ENCODE assay signal across 8 cellular contexts in genomic region chr2:200702646-200703118, GRCh38.
DNase-seq lines count a peak whose midpoint lies in the region; ATAC-seq and TF ChIP-seq lines count a peak whose summit lies in the region.

No MANE protein-coding gene starts in this region.

- H3K4me1 ChIP-seq in PC-9 (replicated peaks; ENCODE audit: insufficient read depth): peaks cover 5% of the 10 kb centered on the region; the same call in 1 of the 2 replicates
- H3K4me1 ChIP-seq in Peyer's patch: peaks cover 0 to 13% (median 0%) of the 10 kb centered on the region in 4 donors

- no peak for TF ChIP-seq CTCF in PC-9 (conservative IDR thresholded peaks at IDR 0.05)
- no peak for TF ChIP-seq CTCF in activated CD8-positive, alpha-beta T cell treated with anti-CD3 and anti-CD28 coated beads for 36 hours (IDR thresholded peaks at IDR 0.05)
- no peak for TF ChIP-seq CTCF in Peyer's patch (IDR thresholded peaks at IDR 0.05)

- H3K4me1 Mint-ChIP-seq in activated CD8-positive, alpha-beta T cell treated with anti-CD3 and anti-CD28 coated beads for 36 hours (ENCODE audit: low read depth): peaks cover 39% of the 10 kb centered on the region
- H3K4me1 Mint-ChIP-seq in effector memory CD8-positive, alpha-beta T cell (ENCODE audit: low read depth in 2 of 2): peaks cover 3 to 7% of the 10 kb centered on the region in 2 donors

- H3F3A ChIP-seq in PC-9 (ENCODE audit: insufficient read depth, low read depth): peaks cover 4% of the 10 kb centered on the region; the same call in 1 of the 2 replicates

- peak overlapping the region; percentile 57 for H3K27ac Mint-ChIP-seq in activated CD8-positive, alpha-beta T cell treated with anti-CD3 and anti-CD28 coated beads for 36 hours
- no peak overlapping the region for H3K27ac Mint-ChIP-seq in effector memory CD8-positive, alpha-beta T cell

- H3K27me3 ChIP-seq in PC-9 (ENCODE audit: insufficient read depth, low read depth) (no peaks in the 10 kb centered on the region), Peyer's patch (no peaks in the 10 kb centered on the region)

- H4K20me1 ChIP-seq in PC-9 (ENCODE audit: insufficient read depth): no peaks in the 10 kb centered on the region

- H2AFZ ChIP-seq in PC-9: no peak overlapping the region

- BruUV-seq in PC-9 (replicated peaks; lab: Mats Ljungman, UMichigan): no TSS peak

- H3K4me3 Mint-ChIP-seq in activated CD8-positive, alpha-beta T cell treated with anti-CD3 and anti-CD28 coated beads for 36 hours: no peak overlapping the region
- H3K4me3 Mint-ChIP-seq in effector memory CD8-positive, alpha-beta T cell: no peak overlapping the region

- no peak for TF ChIP-seq POLR2A in Peyer's patch (IDR thresholded peaks at IDR 0.05)

- peaks cover 9% of the 10 kb centered on the region for H3K27me3 Mint-ChIP-seq in activated CD8-positive, alpha-beta T cell treated with anti-CD3 and anti-CD28 coated beads for 36 hours
- no peaks in the 10 kb centered on the region for H3K27me3 Mint-ChIP-seq in effector memory CD8-positive, alpha-beta T cell

- CTCF ChIA-PET in PC-9 (lab: Charles Lee): interaction anchor here (0.8 to 1.1 kb wide), 2 partner anchors 219 to 737 kb away, joined by 3 to 7 read pairs; no protein-coding TSS in a partner anchor
- CTCF ChIA-PET in activated CD8-positive, alpha-beta T cell treated with anti-CD3 and anti-CD28 coated beads for 36 hours (lab: Charles Lee): interaction anchor here (0.8 to 1.9 kb wide), 7 partner anchors 9 to 219 kb away, joined by 3 to 16 read pairs (median 4); no protein-coding TSS in a partner anchor

- peak overlapping the region; percentile 10; the same call in 1 of the 2 replicates for H3K4me2 ChIP-seq in PC-9

- H3K9me3 ChIP-seq in PC-9 (ENCODE audit: insufficient read depth, low read depth) (no peaks in the 10 kb centered on the region), Peyer's patch (no peaks in the 10 kb centered on the region)

- H3K79me2 ChIP-seq in PC-9 (ENCODE audit: low read depth): no peaks in the 10 kb centered on the region

- POLR2A ChIA-PET in PC-9 (lab: Charles Lee; ENCODE audit: unreplicated experiment): no interaction called here
- POLR2A ChIA-PET in activated CD8-positive, alpha-beta T cell treated with anti-CD3 and anti-CD28 coated beads for 36 hours (lab: Charles Lee): interaction anchor here (5.9 kb wide), 1 partner anchor 10 kb away, joined by 25 read pairs; no protein-coding TSS in a partner anchor

- H3K27ac ChIP-seq in PC-9 (no peak overlapping the region), Peyer's patch (no peak overlapping the region)

- no peaks in the 10 kb centered on the region for H3K9me3 Mint-ChIP-seq in activated CD8-positive, alpha-beta T cell treated with anti-CD3 and anti-CD28 coated beads for 36 hours
- no peaks in the 10 kb centered on the region for H3K9me3 Mint-ChIP-seq in effector memory CD8-positive, alpha-beta T cell

- H3K4me3 ChIP-seq in PC-9 (no peak overlapping the region), Peyer's patch (no peak overlapping the region)

- peak; percentile 67 for ATAC-seq in activated CD8-positive, alpha-beta T cell treated with anti-CD3 and anti-CD28 coated beads for 36 hours
- ATAC-seq in effector memory CD8-positive, alpha-beta T cell (replicated peaks): peak; percentile 85

- H3K36me3 Mint-ChIP-seq in activated CD8-positive, alpha-beta T cell treated with anti-CD3 and anti-CD28 coated beads for 36 hours (ENCODE audit: low read depth): no peaks in the 10 kb centered on the region
- no peaks in the 10 kb centered on the region for H3K36me3 Mint-ChIP-seq in effector memory CD8-positive, alpha-beta T cell (ENCODE audit: insufficient read depth)

- intact Hi-C loops in PC-9 (cut with micrococcal nuclease; ENCODE audit: unreplicated experiment): loop anchor here (1.0 to 2.0 kb wide), 5 partner anchors 84 to 998 kb away; no protein-coding TSS in a partner anchor
- intact Hi-C loops in activated CD8-positive, alpha-beta T cell treated with anti-CD3 and anti-CD28 coated beads for 36 hours (cut with micrococcal nuclease): no loop called here

- H3K36me3 ChIP-seq in PC-9 (ENCODE audit: low read depth) (no peaks in the 10 kb centered on the region), Peyer's patch (no peaks in the 10 kb centered on the region)

- DNase-seq in PC-9: no peak
- peak; percentile 85 for DNase-seq in activated CD8-positive, alpha-beta T cell treated with anti-CD3 and anti-CD28 coated beads for 36 hours
- DNase-seq in effector memory CD8-positive, alpha-beta T cell: peak; percentile 14 to 21 (median 15)
- peak; percentile 26 for DNase-seq in stimulated activated CD8-positive, alpha-beta memory T cell treated with anti-CD3 and anti-CD28 coated beads, Interleukin-4, amount 100 ng/mL, for 24 hours (ENCODE audit: low read depth)
- DNase-seq in Peyer's patch: no peak
- DNase-seq in kidney glomerular epithelial cell (lab: John Stamatoyannopoulos, UW): no peak
- DNase-seq in dedifferentiated amniotic fluid mesenchymal stem cell (ENCODE audit: extremely low spot score): no peak
- DNase-seq in A172 (ENCODE audit: low spot score): no peak

- H3K9me2 ChIP-seq in PC-9 (ENCODE audit: insufficient read depth): no peaks in the 10 kb centered on the region

Comparison
In these comparisons a context has a peak if more than half of its experiments do, and no peak if none do; other contexts are left out.
1. DNase-seq: peak in activated CD8-positive, alpha-beta T cell treated with anti-CD3 and anti-CD28 coated beads for 36 hours (single experiment), effector memory CD8-positive, alpha-beta T cell (3 of 3) and stimulated activated CD8-positive, alpha-beta memory T cell treated with anti-CD3 and anti-CD28 coated beads, Interleukin-4, amount 100 ng/mL, for 24 hours (single experiment); none in PC-9 (0 of 2), Peyer's patch (0 of 3), kidney glomerular epithelial cell (single experiment), dedifferentiated amniotic fluid mesenchymal stem cell (single experiment) and A172 (single experiment).